Comparison of ENCODE assay signal across 12 cellular contexts in the genomic region with DNA sequence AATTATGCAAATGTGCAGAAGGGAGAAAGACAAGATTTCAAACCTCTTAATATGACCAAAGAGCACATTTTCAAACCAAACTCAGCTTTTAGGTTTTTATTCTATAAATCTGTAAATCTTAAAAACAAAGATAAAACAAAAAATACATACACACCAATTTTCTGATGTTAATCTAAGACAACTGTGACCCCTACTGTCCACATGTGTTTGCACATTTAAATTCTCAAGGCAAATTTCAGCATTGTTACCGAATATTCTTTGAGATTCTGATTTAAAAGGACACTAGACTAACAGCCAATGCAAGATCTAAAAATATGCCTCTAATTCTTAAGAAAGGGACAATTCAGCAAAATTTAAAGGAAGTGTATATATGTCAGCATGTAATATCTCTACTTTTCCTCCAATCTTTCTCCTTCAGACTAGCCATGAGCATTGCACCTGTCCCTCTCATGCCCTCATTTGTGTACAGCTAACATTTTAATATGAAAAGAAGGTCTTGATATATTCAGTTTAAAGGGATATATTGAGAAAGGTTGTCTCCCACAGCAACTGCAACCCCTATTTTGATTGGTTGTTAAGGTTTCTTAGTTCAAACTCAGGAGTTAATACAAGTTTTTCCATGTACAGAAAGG.
DNase-seq lines count a peak whose midpoint lies in the region; ATAC-seq and TF ChIP-seq lines count a peak whose summit lies in the region.
"Had no signal": no experiment of that assay in that cellular context is flagged by ENCODE, and none has a peak within 500 bp of the region (broad histone marks: within the 10 kb centered on the region; RNA-seq: fewer than 3 reads in every experiment).

No MANE protein-coding gene starts in this region.

- H3K36me3 ChIP-seq in IMR-90 (ENCODE audit: control insufficient read depth, insufficient read depth, low read length) (no peaks in the 10 kb centered on the region), ascending aorta (no peaks in the 10 kb centered on the region), liver (ENCODE audit: control insufficient read depth in 4 of 4, insufficient read depth in 3 of 4, low read depth in 1 of 4, low read length in 3 of 4) (no peaks in the 10 kb centered on the region)
- H3K36me3 ChIP-seq: esophagus squamous epithelium, HAP-1, prostate gland had no signal

- TF ChIP-seq CTCF in C4-2B (conservative IDR thresholded peaks at IDR 0.05) (peak; percentile 82), IMR-90 (conservative IDR thresholded peaks at IDR 0.05; ENCODE audit: low read depth, low read length) (peak; percentile 42), ascending aorta (IDR thresholded peaks at IDR 0.05) (peak in 2 of 3 experiments; percentile 21 to 39), liver (IDR thresholded peaks at IDR 0.05; ENCODE audit: low read depth, low read length, missing input control) (peak; percentile 64)

- no peak overlapping the region for H3K9ac ChIP-seq in IMR-90 (ENCODE audit: low read depth, low read length)
- no peak overlapping the region for H3K9ac ChIP-seq in liver (ENCODE audit: low read depth in 1 of 2, low read length in 2 of 2)

- H3K14ac ChIP-seq in IMR-90 (replicated peaks; ENCODE audit: low read depth, low read length), result no peak overlapping the region

- H3K4me1 ChIP-seq in IMR-90 (ENCODE audit: control insufficient read depth, insufficient read depth, low read length) (no peaks in the 10 kb centered on the region), ascending aorta (no peaks in the 10 kb centered on the region), liver (ENCODE audit: control insufficient read depth in 4 of 4, insufficient read depth in 4 of 4, low read length in 3 of 4) (peaks cover 0 to 13% (median 4%) of the 10 kb centered on the region in 4 donors)
- H3K4me1 ChIP-seq: esophagus squamous epithelium, prostate gland had no signal

- no peaks in the 10 kb centered on the region for H3K79me1 ChIP-seq in IMR-90 (ENCODE audit: low read depth in 1 of 2, low read length in 2 of 2)

- no peak overlapping the region for H3K4ac ChIP-seq in IMR-90 (ENCODE audit: low read depth, low read length)

- BruUV-seq in IMR-90 (replicated peaks; lab: Mats Ljungman, UMichigan), result no TSS peak

- H3K4me3 ChIP-seq in IMR-90 (ENCODE audit: insufficient read depth, low read depth, low read length) (no peak overlapping the region), ascending aorta (no peak overlapping the region), liver (ENCODE audit: low read depth in 1 of 3, low read length in 3 of 3) (no peak overlapping the region)
- H3K4me3 ChIP-seq: esophagus squamous epithelium, HAP-1, prostate gland, SK-N-MC had no signal

- POLR2A ChIA-PET in IMR-90 (lab: Charles Lee; ENCODE audit: unreplicated experiment), result no interaction called here

- no peak overlapping the region for H3K56ac ChIP-seq in IMR-90 (ENCODE audit: extremely low read depth, insufficient read depth, low read length)

- H3K27me3 ChIP-seq in IMR-90 (ENCODE audit: control insufficient read depth, insufficient read depth, low read length) (no peaks in the 10 kb centered on the region), ascending aorta (no peaks in the 10 kb centered on the region), liver (ENCODE audit: control insufficient read depth in 4 of 4, insufficient read depth in 4 of 4, low read length in 3 of 4) (no peaks in the 10 kb centered on the region)
- H3K27me3 ChIP-seq: esophagus squamous epithelium had no signal

- H2BK15ac ChIP-seq in IMR-90 (ENCODE audit: low read depth, low read length), result no peak overlapping the region

- DNase-seq in IMR-90 (peak; percentile 2), ascending aorta (ENCODE audit: low spot score in 2 of 2) (no peak), GM19238 (ENCODE audit: insufficient read length, low spot score) (no peak)
- DNase-seq: esophagus squamous epithelium had no signal

- no peak overlapping the region for H2BK120ac ChIP-seq in IMR-90 (ENCODE audit: low read depth, low read length)

- in situ Hi-C loops in IMR-90 (cut with MboI; ENCODE audit: low sequenced_read_pairs), result no loop called here

- no peak overlapping the region for H2BK20ac ChIP-seq in IMR-90 (ENCODE audit: low read depth, low read length)

- no CpG with 5 or more reads among the region's 1 CpG for WGBS in IMR-90 (ENCODE audit: extremely low coverage in 2 of 2, insufficient read length in 1 of 2), 2 experiments
- WGBS in liver, result 28% methylated on average over 1 of the region's 1 CpG

- no peak overlapping the region for H2AK9ac ChIP-seq in IMR-90 (replicated peaks; ENCODE audit: low read depth, low read length, poor library complexity)

- no peak overlapping the region for H3K27ac ChIP-seq in C4-2B
- no peak overlapping the region for H3K27ac ChIP-seq in IMR-90 (ENCODE audit: insufficient read depth, low read length)
- no peak overlapping the region for H3K27ac ChIP-seq in ascending aorta
- no peak overlapping the region for H3K27ac ChIP-seq in liver (ENCODE audit: low read depth in 1 of 2, low read length in 2 of 2)
- H3K27ac ChIP-seq: esophagus squamous epithelium, prostate gland, SK-N-MC had no signal

- H4K91ac ChIP-seq in IMR-90 (ENCODE audit: insufficient read depth, low read depth, low read length), result no peak overlapping the region

- intact Hi-C loops in IMR-90 (cut with micrococcal nuclease) (loop anchor here (5.0 kb wide), 1 partner anchor 513 kb away; no protein-coding TSS in a partner anchor), ascending aorta (cut with DNase I) (loop anchor here (5.0 kb wide), 1 partner anchor 268 kb away; no protein-coding TSS in a partner anchor)

- TF ChIP-seq POLR2A in IMR-90 (IDR thresholded peaks at IDR 0.05; ENCODE audit: low read depth, low read length), result no peak

- H2AK5ac ChIP-seq in IMR-90 (ENCODE audit: low read depth, low read length), result no peak overlapping the region

- H3K9me3 ChIP-seq in IMR-90 (ENCODE audit: control insufficient read depth, insufficient read depth, low read length) (no peaks in the 10 kb centered on the region), ascending aorta (no peaks in the 10 kb centered on the region), liver (ENCODE audit: control insufficient read depth in 4 of 4, low read length in 3 of 4) (no peaks in the 10 kb centered on the region)
- H3K9me3 ChIP-seq: esophagus squamous epithelium, HAP-1, prostate gland had no signal

- H2BK5ac ChIP-seq in IMR-90 (ENCODE audit: low read depth, low read length, poor library complexity, severe bottlenecking), result no peak overlapping the region

- H4K8ac ChIP-seq in IMR-90 (ENCODE audit: low read depth in 2 of 2, low read length in 2 of 2), result no peak overlapping the region

- H3K4me2 ChIP-seq in IMR-90 (ENCODE audit: low read depth, low read length), result no peak overlapping the region

- no peak overlapping the region for H3K18ac ChIP-seq in IMR-90 (ENCODE audit: low read depth, low read length)

- H2AFZ ChIP-seq in IMR-90 (replicated peaks; ENCODE audit: low read length, poor library complexity), result no peak overlapping the region

- H3K9me1 ChIP-seq in IMR-90 (ENCODE audit: insufficient read depth, low read length), result no peaks in the 10 kb centered on the region

- H4K5ac ChIP-seq in IMR-90 (ENCODE audit: low read depth, low read length), result no peak overlapping the region

- dilution Hi-C loops in IMR-90 (cut with HindIII; ENCODE audit: low sequenced_read_pairs, unreplicated experiment), result no loop called here

- no peaks in the 10 kb centered on the region for H4K20me1 ChIP-seq in IMR-90 (ENCODE audit: insufficient read depth, low read length)

- TF ChIP-seq RAD21 in IMR-90 (IDR thresholded peaks at IDR 0.05; ENCODE audit: low read length), result peak; percentile 39
- TF ChIP-seq RAD21 in liver (IDR thresholded peaks at IDR 0.05), result peak; percentile 83 to 84

- CTCF ChIA-PET in IMR-90 (lab: Yijun Ruan, JAX), result interaction anchor here (0.6 kb wide), 1 partner anchor 58 kb away, joined by 9 read pairs; no protein-coding TSS in a partner anchor

- no peak for ATAC-seq in IMR-90 (ENCODE audit: low read depth)
- ATAC-seq in GM21717 (IDR thresholded peaks at IDR 0.05; ENCODE audit: unreplicated experiment), result no peak
- ATAC-seq in HG03175 (IDR thresholded peaks at IDR 0.05; ENCODE audit: unreplicated experiment), result no peak
- no peak for ATAC-seq in GM19395 (IDR thresholded peaks at IDR 0.05; ENCODE audit: unreplicated experiment)

- H3K23ac ChIP-seq in IMR-90 (ENCODE audit: low read depth, low read length), result no peak overlapping the region

TF ChIP-seq in IMR-90, 13 proteins besides CTCF, POLR2A, EP300 and RAD21:
- TF ChIP-seq NFE2L2 (IDR thresholded peaks at IDR 0.05; ENCODE audit: low read depth, low read length) (no peak), SMC3 (IDR thresholded peaks at IDR 0.05; ENCODE audit: low read depth, low read length) (0 out of 2 replicates have a peak, but pooled peaks have one; percentile 8)
- TF ChIP-seq, protein P1, sequence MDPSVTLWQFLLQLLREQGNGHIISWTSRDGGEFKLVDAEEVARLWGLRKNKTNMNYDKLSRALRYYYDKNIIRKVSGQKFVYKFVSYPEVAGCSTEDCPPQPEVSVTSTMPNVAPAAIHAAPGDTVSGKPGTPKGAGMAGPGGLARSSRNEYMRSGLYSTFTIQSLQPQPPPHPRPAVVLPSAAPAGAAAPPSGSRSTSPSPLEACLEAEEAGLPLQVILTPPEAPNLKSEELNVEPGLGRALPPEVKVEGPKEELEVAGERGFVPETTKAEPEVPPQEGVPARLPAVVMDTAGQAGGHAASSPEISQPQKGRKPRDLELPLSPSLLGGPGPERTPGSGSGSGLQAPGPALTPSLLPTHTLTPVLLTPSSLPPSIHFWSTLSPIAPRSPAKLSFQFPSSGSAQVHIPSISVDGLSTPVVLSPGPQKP (IDR thresholded peaks at IDR 0.05; ENCODE audit: borderline replicate concordance, low read depth, low read length), result no peak
TF ChIP-seq in IMR-90: peak in this region for 1.

TF ChIP-seq in liver, 16 proteins besides CTCF, POLR2A, EP300 and RAD21 (continues in another document):
- TF ChIP-seq GABPA (IDR thresholded peaks at IDR 0.05 in 1 of 2, conservative IDR thresholded peaks at IDR 0.05 in 1 of 2) (no peak), SP1 (IDR thresholded peaks at IDR 0.05) (no peak), YY1 (IDR thresholded peaks at IDR 0.05) (no peak), EGR1 (IDR thresholded peaks at IDR 0.05; ENCODE audit: low read depth in 2 of 2) (no peak), FOXA1 (IDR thresholded peaks at IDR 0.05) (no peak), HNF4G (IDR thresholded peaks at IDR 0.05) (no peak), NR2F2 (IDR thresholded peaks at IDR 0.05) (no peak), TAF1 (conservative IDR thresholded peaks at IDR 0.05) (no peak)
- TF ChIP-seq, protein P2, sequence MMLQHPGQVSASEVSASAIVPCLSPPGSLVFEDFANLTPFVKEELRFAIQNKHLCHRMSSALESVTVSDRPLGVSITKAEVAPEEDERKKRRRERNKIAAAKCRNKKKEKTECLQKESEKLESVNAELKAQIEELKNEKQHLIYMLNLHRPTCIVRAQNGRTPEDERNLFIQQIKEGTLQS (IDR thresholded peaks at IDR 0.05), result no peak

Comparison
In these comparisons a context has a peak if more than half of its experiments do, and no peak if none do; other contexts are left out.
1. CTCF ChIP-seq: peak in every context shown above with its lines; median percentile 82 in C4-2B; 64 in liver; 42 in IMR-90; 30 in ascending aorta.